Comparison of ENCODE assay signal across 11 cellular contexts in the genomic region with DNA sequence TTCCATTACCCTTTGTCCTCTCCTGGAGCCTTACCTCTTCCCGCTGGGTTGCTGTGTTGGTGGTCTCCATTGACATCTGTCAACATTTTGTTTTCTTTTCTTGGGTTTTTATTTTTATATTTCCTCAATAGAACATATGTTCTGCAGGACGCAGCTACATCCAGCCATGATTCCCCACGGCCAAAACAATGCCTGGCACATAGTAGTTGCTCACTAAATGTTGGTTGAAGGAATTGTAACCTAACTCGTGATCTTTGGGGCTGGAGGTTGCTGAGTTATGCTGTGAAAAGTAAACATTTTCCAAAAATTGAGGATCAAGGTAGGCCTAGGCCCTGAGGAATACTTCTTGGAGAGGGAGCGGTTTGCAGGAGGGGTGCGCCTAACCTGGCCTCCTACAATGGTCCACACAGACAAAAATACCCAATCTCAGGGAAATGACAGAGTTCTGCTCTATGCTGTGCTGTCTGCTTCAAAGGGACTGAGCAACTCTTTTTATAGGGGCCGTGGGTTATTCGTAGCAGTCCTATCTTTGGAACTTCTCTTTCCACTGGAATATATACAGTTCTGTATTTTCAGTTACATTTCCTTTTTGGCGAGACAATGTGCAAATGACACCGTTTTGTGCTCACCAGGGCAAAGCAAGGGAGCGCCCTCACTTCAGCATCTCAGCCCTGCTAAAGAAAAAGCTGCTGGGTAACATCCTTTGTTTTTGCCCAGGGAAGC. TPM values are rescaled to one million over a fixed set of nuclear protein-coding genes. Genes with fewer than 3 reads are reported as not detected.
DNase-seq lines count a peak whose midpoint lies in the region; ATAC-seq and TF ChIP-seq lines count a peak whose summit lies in the region.
"Had no signal": no experiment of that assay in that cellular context is flagged by ENCODE, and none has a peak within 500 bp of the region (broad histone marks: within the 10 kb centered on the region; RNA-seq: fewer than 3 reads in every experiment).

No MANE protein-coding gene starts in this region.

- no peaks in the 10 kb centered on the region for H3K27me3 ChIP-seq in RWPE2 (ENCODE audit: insufficient read depth, poor library complexity, severe bottlenecking)
- peaks cover 0 to 74% (median 6%) of the 10 kb centered on the region in 4 donors for H3K27me3 ChIP-seq in esophagus muscularis mucosa
- peaks cover 10% of the 10 kb centered on the region for H3K27me3 ChIP-seq in muscle layer of duodenum (ENCODE audit: low read depth, low read length)
- H3K27me3 ChIP-seq in transverse colon: peaks cover 48% of the 10 kb centered on the region

- H3K4me1 ChIP-seq in RWPE2 (ENCODE audit: insufficient read depth, poor library complexity, severe bottlenecking) (peaks cover 49% of the 10 kb centered on the region), esophagus muscularis mucosa (peaks cover 0 to 14% (median 11%) of the 10 kb centered on the region in 4 donors), muscle layer of duodenum (ENCODE audit: control insufficient read depth in 1 of 2, insufficient read depth in 2 of 2, low read length in 2 of 2) (peaks cover 0 to 3% of the 10 kb centered on the region in 2 donors), transverse colon (no peaks in the 10 kb centered on the region)

- TF ChIP-seq CTCF in RWPE2 (IDR thresholded peaks at IDR 0.05; ENCODE audit: poor library complexity, severe bottlenecking) (no peak), esophagus muscularis mucosa (IDR thresholded peaks at IDR 0.05) (no peak), transverse colon (IDR thresholded peaks at IDR 0.05) (no peak)

- H3K9me3 ChIP-seq in RWPE2 (ENCODE audit: severe bottlenecking): no peaks in the 10 kb centered on the region
- no peaks in the 10 kb centered on the region for H3K9me3 ChIP-seq in esophagus muscularis mucosa
- no peaks in the 10 kb centered on the region for H3K9me3 ChIP-seq in muscle layer of duodenum (ENCODE audit: control insufficient read depth in 1 of 2, low read length in 2 of 2)
- no peaks in the 10 kb centered on the region for H3K9me3 ChIP-seq in transverse colon
- H3K9me3 ChIP-seq: Caco-2 had no signal

- no peak overlapping the region for H3K4me3 Mint-ChIP-seq in naive thymus-derived CD8-positive, alpha-beta T cell

- DNase-seq in RWPE2 (ENCODE audit: low spot score): no peak
- no peak for DNase-seq in esophagus muscularis mucosa (ENCODE audit: extremely low spot score)
- no peak for DNase-seq in transverse colon
- DNase-seq in naive thymus-derived CD8-positive, alpha-beta T cell: no peak
- no peak for DNase-seq in dedifferentiated amniotic fluid mesenchymal stem cell (ENCODE audit: extremely low spot score)
- DNase-seq: activated gamma-delta T cell, Caco-2, NCI-H1694, small intestine had no signal

- no peak for ATAC-seq in RWPE2 (ENCODE audit: low read depth)
- no peak for ATAC-seq in HG02571 (IDR thresholded peaks at IDR 0.05; ENCODE audit: unreplicated experiment)
- no peak for ATAC-seq in naive thymus-derived CD8-positive, alpha-beta T cell

- H3K9me3 Mint-ChIP-seq in naive thymus-derived CD8-positive, alpha-beta T cell: peaks cover 0 to 3% (median 0%) of the 10 kb centered on the region in 9 donors

- intact Hi-C loops in esophagus muscularis mucosa (cut with DNase I) (no loop called here), transverse colon (cut with DNase I; ENCODE audit: low total_unique reads) (no loop called here)

- in situ Hi-C loops in transverse colon (cut with MboI; ENCODE audit: low pct_ligation_motif_present in 1 of 4, low pct_unique_long_range_greater_than_20kb in 1 of 4, low sequenced_read_pairs in 3 of 4): no loop called here

- H3K27ac Mint-ChIP-seq in naive thymus-derived CD8-positive, alpha-beta T cell: no peak overlapping the region

- 76% methylated on average over 11 of the region's 11 CpGs for WGBS in esophagus muscularis mucosa
- 76 to 100% methylated on average over 1 to 11 of the region's 11 CpGs for WGBS in transverse colon (ENCODE audit: low coverage in 1 of 2), 2 donors

- POLR2A ChIA-PET in naive thymus-derived CD8-positive, alpha-beta T cell (lab: Charles Lee): no interaction called here

- TF ChIP-seq POLR2A in esophagus muscularis mucosa (IDR thresholded peaks at IDR 0.05; ENCODE audit: low read depth) (no peak), transverse colon (IDR thresholded peaks at IDR 0.05) (no peak)

- H3K36me3 ChIP-seq in RWPE2 (ENCODE audit: low read depth): no peaks in the 10 kb centered on the region
- no peaks in the 10 kb centered on the region for H3K36me3 ChIP-seq in esophagus muscularis mucosa
- no peaks in the 10 kb centered on the region for H3K36me3 ChIP-seq in muscle layer of duodenum (ENCODE audit: control insufficient read depth in 1 of 2, insufficient read depth in 2 of 2, low read length in 2 of 2)
- no peaks in the 10 kb centered on the region for H3K36me3 ChIP-seq in transverse colon

- TF ChIP-seq EP300 in esophagus muscularis mucosa (IDR thresholded peaks at IDR 0.05): no peak
- no peak for TF ChIP-seq EP300 in transverse colon (IDR thresholded peaks at IDR 0.05; ENCODE audit: low read depth)

- H3K4me1 Mint-ChIP-seq in naive thymus-derived CD8-positive, alpha-beta T cell: peaks cover 0 to 2% (median 0%) of the 10 kb centered on the region in 4 donors

- H3K4me3 ChIP-seq in RWPE2 (ENCODE audit: severe bottlenecking) (peak overlapping the region; percentile 45), esophagus muscularis mucosa (peak overlapping the region; percentile 48 to 60 (median 54)), muscle layer of duodenum (ENCODE audit: low read depth in 1 of 2, low read length in 2 of 2) (peak overlapping the region; percentile 64 to 70), transverse colon (peak overlapping the region in 3 of 4 donors; percentile 40 to 50 (median 42))

- peaks cover 0 to 3% (median 0%) of the 10 kb centered on the region in 3 donors for H3K36me3 Mint-ChIP-seq in naive thymus-derived CD8-positive, alpha-beta T cell

- H3K27ac ChIP-seq in RWPE2 (ENCODE audit: poor library complexity, severe bottlenecking) (peak overlapping the region; percentile 95), esophagus muscularis mucosa (replicated peaks in 1 of 4) (peak overlapping the region; percentile 71 to 78 (median 74)), muscle layer of duodenum (ENCODE audit: low read length) (peak overlapping the region; percentile 87), transverse colon (peak overlapping the region; percentile 70 to 82 (median 79))

- H3K27me3 Mint-ChIP-seq in naive thymus-derived CD8-positive, alpha-beta T cell: peaks cover 40 to 79% (median 53%) of the 10 kb centered on the region in 5 donors

RNA-seq across cellular contexts. Expression of gene PDPN, which starts 1.4 kb away (rescaled TPM):
- total RNA-seq in esophagus muscularis mucosa (10 to 100 TPM in 3 of 4 donors, 1 to 10 TPM in 1; 6.9 to 23.6 (median 17.1) TPM), transverse colon (10 to 100 TPM in 1 of 4 donors, 1 to 10 TPM in 3; 3.4 to 11.7 (median 5.6) TPM)
- total RNA-seq in naive thymus-derived CD8-positive, alpha-beta T cell: not detected
- not detected for polyA plus RNA-seq in naive thymus-derived CD8-positive, alpha-beta T cell
- total RNA-seq: Caco-2 had no signal

Comparison
In these comparisons a context has a peak if more than half of its experiments do, and no peak if none do; other contexts are left out.
1. RNA of gene PDPN, which starts 1.4 kb away (total RNA-seq): 6.9 to 23.6 TPM in esophagus muscularis mucosa and 3.4 to 11.7 TPM in transverse colon; not detected in naive thymus-derived CD8-positive, alpha-beta T cell; every median in the first group is over 4 times any median in the second.
2. Peak in every context shown above with its lines, with median percentiles within 50 percentile points of each other: H3K27ac ChIP-seq and H3K4me3 ChIP-seq.